ENCODE assay signal across 11 cellular contexts in the genomic region with DNA sequence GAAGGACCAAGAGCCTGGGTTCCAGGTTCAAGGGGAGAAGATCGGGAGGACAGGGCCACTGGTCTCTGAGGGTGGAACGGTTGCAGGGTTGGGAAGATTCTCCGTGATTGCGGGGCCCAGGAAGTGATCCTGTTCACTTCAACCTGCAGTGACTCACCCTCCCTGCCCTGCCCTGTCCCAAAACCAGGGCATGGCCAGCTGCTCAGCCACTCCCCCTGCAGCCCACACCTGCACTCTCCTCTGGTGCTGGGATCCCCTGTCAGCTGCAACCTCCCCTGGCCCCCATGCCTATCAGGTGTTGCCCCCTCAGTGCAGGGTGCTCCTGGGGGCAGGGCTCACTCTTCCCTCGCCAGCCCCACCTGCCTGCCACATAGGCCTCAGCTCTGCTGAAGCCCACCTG. TPM values are rescaled to one million over a fixed set of nuclear protein-coding genes. Genes with fewer than 3 reads are reported as not detected.
DNase-seq lines count a peak whose midpoint lies in the region; ATAC-seq and TF ChIP-seq lines count a peak whose summit lies in the region.
"Had no signal": no experiment of that assay in that cellular context is flagged by ENCODE, and none has a peak within 500 bp of the region (broad histone marks: within the 10 kb centered on the region; RNA-seq: fewer than 3 reads in every experiment).

No MANE protein-coding gene starts in this region.

- H3K9ac ChIP-seq in HUES48 (ENCODE audit: low read depth, low read length) = no peak overlapping the region
- H3K9ac ChIP-seq in neural progenitor cell = no peak overlapping the region

- H3K27ac Mint-ChIP-seq in effector memory CD8-positive, alpha-beta T cell = no peak overlapping the region
- H3K27ac Mint-ChIP-seq in neural progenitor cell = no peak overlapping the region

- H3F3A ChIP-seq in neural progenitor cell (ENCODE audit: low read depth) = peaks cover 17% of the 10 kb centered on the region

- H3K9me3 ChIP-seq in HUES48 (ENCODE audit: control insufficient read depth, insufficient read depth, low read length) (no peaks in the 10 kb centered on the region), neural progenitor cell (ENCODE audit: low read depth) (no peaks in the 10 kb centered on the region)

- H3K4me2 ChIP-seq in neural progenitor cell = no peak overlapping the region

- peaks cover 2% of the 10 kb centered on the region for H3K36me3 Mint-ChIP-seq in effector memory CD8-positive, alpha-beta T cell (ENCODE audit: insufficient read depth)
- H3K36me3 Mint-ChIP-seq in neural progenitor cell = no peaks in the 10 kb centered on the region

- no peaks in the 10 kb centered on the region for H3K36me3 ChIP-seq in HUES48 (ENCODE audit: control insufficient read depth, insufficient read depth, low read length)
- H3K36me3 ChIP-seq in neural progenitor cell = no peaks in the 10 kb centered on the region

- H3K4me1 Mint-ChIP-seq in effector memory CD8-positive, alpha-beta T cell (ENCODE audit: low read depth in 2 of 2) = peaks cover 4 to 14% of the 10 kb centered on the region in 2 donors
- peaks cover 17% of the 10 kb centered on the region for H3K4me1 Mint-ChIP-seq in neural progenitor cell

- H3K9me3 Mint-ChIP-seq in effector memory CD8-positive, alpha-beta T cell = no peaks in the 10 kb centered on the region
- no peaks in the 10 kb centered on the region for H3K9me3 Mint-ChIP-seq in neural progenitor cell

- H3K27me3 ChIP-seq in HUES48 (ENCODE audit: control insufficient read depth, insufficient read depth, low read length) (peaks cover 7% of the 10 kb centered on the region), neural progenitor cell (peaks cover 64% of the 10 kb centered on the region)

- no peaks in the 10 kb centered on the region for H3K79me2 ChIP-seq in neural progenitor cell (ENCODE audit: low read depth)

- no peak overlapping the region for H2AFZ ChIP-seq in neural progenitor cell (replicated peaks)

- H3K27ac ChIP-seq in HUES48 (ENCODE audit: low read depth, low read length) (no peak overlapping the region), neural progenitor cell (no peak overlapping the region)

- H4K20me1 ChIP-seq in neural progenitor cell (ENCODE audit: low read depth) = peaks cover 26% of the 10 kb centered on the region

- peaks cover 30 to 74% of the 10 kb centered on the region in 2 donors for H3K27me3 Mint-ChIP-seq in effector memory CD8-positive, alpha-beta T cell
- H3K27me3 Mint-ChIP-seq in neural progenitor cell (ENCODE audit: insufficient read depth, low read depth) = peaks cover 42% of the 10 kb centered on the region

- TF ChIP-seq CTCF in neural progenitor cell (IDR thresholded peaks at IDR 0.05) = no peak

- ATAC-seq in effector memory CD8-positive, alpha-beta T cell (replicated peaks) = no peak
- ATAC-seq in GM18858 (IDR thresholded peaks at IDR 0.05; ENCODE audit: unreplicated experiment) (no peak), GM21367 (IDR thresholded peaks at IDR 0.05; ENCODE audit: unreplicated experiment) (no peak)

- H3K4me1 ChIP-seq in HUES48 (ENCODE audit: control insufficient read depth, insufficient read depth, low read length) (peaks cover 25% of the 10 kb centered on the region), neural progenitor cell (peaks cover 13% of the 10 kb centered on the region)

- H3K4me3 ChIP-seq in HUES48 (ENCODE audit: low read depth, low read length) = 0 out of 2 replicates have a peak overlapping the region, but pooled peaks have one; percentile 52
- H3K4me3 ChIP-seq in neural progenitor cell = no peak overlapping the region

- H3K4me3 Mint-ChIP-seq in effector memory CD8-positive, alpha-beta T cell = peak overlapping the region; percentile 45 to 60
- peak overlapping the region; percentile 72 for H3K4me3 Mint-ChIP-seq in neural progenitor cell

- DNase-seq in SHP77 treated with DMSO at 0.1 percent for 48 hours (lab: John Stamatoyannopoulos, UW) (peak; percentile 12), SHP77 (lab: John Stamatoyannopoulos, UW) (no peak), neural progenitor cell (ENCODE audit: low spot score) (no peak), putamen (ENCODE audit: low spot score) (no peak)
- no peak for DNase-seq in effector memory CD8-positive, alpha-beta T cell
- DNase-seq: NCI-H524 treated with DMSO at 0.1 percent for 48 hours, SIG-M5 had no signal

RNA-seq across cellular contexts. Expression of a gene that starts 1.1 kb away (rescaled TPM):
- total RNA-seq in neural progenitor cell (ENCODE audit: low replicate concordance) = 0.09 and 0.58 TPM in 2 replicates

RNA-seq across cellular contexts. Expression of a gene that starts 15.2 kb away (rescaled TPM):
- total RNA-seq in neural progenitor cell (ENCODE audit: low replicate concordance) = 61.2 and 146 TPM in 2 replicates

RNA-seq across cellular contexts. Expression of a gene that starts 35.6 kb away (rescaled TPM):
- total RNA-seq in neural progenitor cell (ENCODE audit: low replicate concordance) = 28.2 and 98.6 TPM in 2 replicates

RNA-seq across cellular contexts. Expression of a gene that starts 41.5 kb away (rescaled TPM):
- not detected in 2 replicates for total RNA-seq in neural progenitor cell (ENCODE audit: low replicate concordance)
- total RNA-seq: A673 had no signal

RNA-seq across cellular contexts. Expression of a gene that starts 54.2 kb away (rescaled TPM):
- 18.1 and 68.1 TPM in 2 replicates for total RNA-seq in neural progenitor cell (ENCODE audit: low replicate concordance)
